Comparison of ENCODE assay signal across 9 cellular contexts in genomic region chr15:56869573-56869972, GRCh38. TPM values are rescaled to one million over a fixed set of nuclear protein-coding genes. Genes with fewer than 3 reads are reported as not detected.
DNase-seq lines count a peak whose midpoint lies in the region; ATAC-seq, FAIRE-seq and TF ChIP-seq lines count a peak whose summit lies in the region.
"Had no signal": no experiment of that assay in that cellular context is flagged by ENCODE, and none has a peak within 500 bp of the region (broad histone marks: within the 10 kb centered on the region; RNA-seq: fewer than 3 reads in every experiment).

No MANE protein-coding gene starts in this region.

- no peak for ATAC-seq in gastroesophageal sphincter

- H3K4me3 ChIP-seq in GM23248 (no peak overlapping the region), gastroesophageal sphincter (no peak overlapping the region), small intestine (ENCODE audit: low read depth in 1 of 2, low read length in 2 of 2) (no peak overlapping the region)
- H3K4me3 ChIP-seq in effector memory CD4-positive, alpha-beta T cell (ENCODE audit: insufficient read depth, low read depth, low read length, poor library complexity, severe bottlenecking) = no peak overlapping the region

- no peaks in the 10 kb centered on the region for H3K9me2 ChIP-seq in GM23248 (ENCODE audit: insufficient read depth)

- 0 out of 2 replicates have a peak, but pooled peaks cover 9% of the 10 kb centered on the region for H3F3A ChIP-seq in GM23248 (ENCODE audit: insufficient read depth)

- in situ Hi-C loops in GM23248 (cut with MboI) = no loop called here

- H2AFZ ChIP-seq in GM23248 = no peak overlapping the region

- H3K4me1 ChIP-seq in GM23248 (ENCODE audit: insufficient read depth) (peaks cover 15% of the 10 kb centered on the region), gastroesophageal sphincter (peaks cover 2 to 37% (median 15%) of the 10 kb centered on the region in 3 donors), small intestine (ENCODE audit: control insufficient read depth in 2 of 2, insufficient read depth in 1 of 2, low read depth in 1 of 2, low read length in 1 of 2) (no peaks in the 10 kb centered on the region)
- H3K4me1 ChIP-seq in effector memory CD4-positive, alpha-beta T cell (ENCODE audit: control insufficient read depth, insufficient read depth, low read length, poor library complexity, severe bottlenecking) = no peaks in the 10 kb centered on the region

- H3K27me3 ChIP-seq in GM23248 (replicated peaks; ENCODE audit: insufficient read depth) (no peaks in the 10 kb centered on the region), gastroesophageal sphincter (no peaks in the 10 kb centered on the region), small intestine (ENCODE audit: control insufficient read depth in 2 of 2, insufficient read depth in 2 of 2, low read length in 2 of 2) (no peaks in the 10 kb centered on the region)
- H3K27me3 ChIP-seq in effector memory CD4-positive, alpha-beta T cell (replicated peaks; ENCODE audit: control insufficient read depth, insufficient read depth, low read length, poor library complexity, severe bottlenecking) = no peaks in the 10 kb centered on the region

- TF ChIP-seq EP300 in gastroesophageal sphincter (IDR thresholded peaks at IDR 0.05) = no peak

- peak; percentile 52 to 65 (median 54) for TF ChIP-seq CTCF in gastroesophageal sphincter (IDR thresholded peaks at IDR 0.05)

- H3K9me3 ChIP-seq in GM23248 (ENCODE audit: low read depth) = no peaks in the 10 kb centered on the region
- no peaks in the 10 kb centered on the region for H3K9me3 ChIP-seq in gastroesophageal sphincter
- no peaks in the 10 kb centered on the region for H3K9me3 ChIP-seq in small intestine (ENCODE audit: control insufficient read depth, low read depth)
- H3K9me3 ChIP-seq in effector memory CD4-positive, alpha-beta T cell (ENCODE audit: control insufficient read depth, low read length) = no peaks in the 10 kb centered on the region

- no peak overlapping the region for H3K27ac ChIP-seq in GM23248
- no peak overlapping the region for H3K27ac ChIP-seq in gastroesophageal sphincter
- no peak overlapping the region for H3K27ac ChIP-seq in small intestine (ENCODE audit: low read depth in 1 of 2, low read length in 1 of 2)
- H3K27ac ChIP-seq in effector memory CD4-positive, alpha-beta T cell (ENCODE audit: insufficient read depth, low read length, poor library complexity, severe bottlenecking) = no peak overlapping the region

- H3K79me2 ChIP-seq in GM23248 (ENCODE audit: insufficient read depth) = no peaks in the 10 kb centered on the region

- H4K20me1 ChIP-seq in GM23248 (ENCODE audit: insufficient read depth) = no peaks in the 10 kb centered on the region

- no peaks in the 10 kb centered on the region for H3K36me3 ChIP-seq in GM23248 (ENCODE audit: low read depth)
- no peaks in the 10 kb centered on the region for H3K36me3 ChIP-seq in gastroesophageal sphincter
- no peaks in the 10 kb centered on the region for H3K36me3 ChIP-seq in small intestine (ENCODE audit: control insufficient read depth in 2 of 2, insufficient read depth in 2 of 2, low read length in 2 of 2)
- no peaks in the 10 kb centered on the region for H3K36me3 ChIP-seq in effector memory CD4-positive, alpha-beta T cell (ENCODE audit: control insufficient read depth, insufficient read depth, low read length)

- FAIRE-seq in small intestine (lab: Jason Lieb, UNC) = no peak
- FAIRE-seq: endometrium had no signal

- no peak overlapping the region for H3K9ac ChIP-seq in GM23248

- TF ChIP-seq POLR2A in gastroesophageal sphincter (IDR thresholded peaks at IDR 0.05) = no peak

- DNase-seq in Ammon's horn (ENCODE audit: low spot score) = peak; percentile 36
- DNase-seq in GM23248 = peak; percentile 51
- peak; percentile 25 for DNase-seq in UCSD-AML1 (lab: John Stamatoyannopoulos, UW; ENCODE audit: unreplicated experiment)
- DNase-seq in small intestine = peak; percentile 29
- no peak for DNase-seq in effector memory CD4-positive, alpha-beta T cell
- DNase-seq in OCI-M2 (lab: John Stamatoyannopoulos, UW; ENCODE audit: unreplicated experiment) = no peak
- DNase-seq in occipital lobe (lab: John Stamatoyannopoulos, UW) = no peak

- 48 to 51% methylated on average over 3 of the region's 3 CpGs for WGBS in GM23248 (ENCODE audit: low coverage in 1 of 2, low lambda C conversion rate in 2 of 2, missing lambda C conversion rate in 2 of 2), 2 experiments
- 63 to 74% methylated on average over 3 of the region's 3 CpGs for WGBS in gastroesophageal sphincter (ENCODE audit: low coverage in 1 of 2), 2 donors
- 57 to 65% (median 58%) methylated on average over 3 of the region's 3 CpGs for WGBS in small intestine, 3 donors

- no peak overlapping the region for H3K4me2 ChIP-seq in GM23248 (ENCODE audit: unreplicated experiment)

RNA-seq across cellular contexts. Expression of gene TCF12, which starts 48.9 kb away (rescaled TPM):
- total RNA-seq in GM23248 (2014; rRNA removed; shearing (Covaris generic)) = 58.6 and 63.5 TPM in 2 replicates
- polyA plus RNA-seq in GM23248 (2016; fragmentation: Nextera tagmentation; extraction: Ambion mirVana) (46.3 and 53.6 TPM in 2 replicates), small intestine (10 to 100 TPM; 15.4 to 20.9 (median 16.1) TPM)
- total RNA-seq in gastroesophageal sphincter (100 to 1,000 TPM in 3 of 4 donors, 10 to 100 TPM in 1; 78.1 to 194 (median 154) TPM), occipital lobe (143 TPM)

Comparison
In these comparisons a context has a peak if more than half of its experiments do, and no peak if none do; other contexts are left out.
1. DNase-seq: peak in Ammon's horn (single experiment), GM23248 (single experiment), UCSD-AML1 (single experiment) and small intestine (single experiment); none in effector memory CD4-positive, alpha-beta T cell (0 of 3), OCI-M2 (single experiment) and occipital lobe (single experiment).